27 cellular contexts compared by ENCODE assay signal in genomic region chr10:1116051-1116450, GRCh38. TPM values are rescaled to one million over a fixed set of nuclear protein-coding genes. Genes with fewer than 3 reads are reported as not detected.
A peak's percentile ranks its signal among the peaks of the same experiment; 100 is the strongest.
DNase-seq lines count a peak whose midpoint lies in the region; ATAC-seq and TF ChIP-seq lines count a peak whose summit lies in the region.
"Had no signal": no experiment of that assay in that cellular context is flagged by ENCODE, and none has a peak within 500 bp of the region (broad histone marks: within the 10 kb centered on the region; RNA-seq: fewer than 3 reads in every experiment).

No MANE protein-coding gene starts in this region.

- H3K4me1 Mint-ChIP-seq in T-helper 1 cell treated with Interleukin-12 subunit alpha and Interleukin-12 subunit beta and Interleukin-4 antibody, amounts not matched to agents 30 μg/mL and 1 μg/mL, for 36 hours (ENCODE audit: low read depth) = peaks cover 17% of the 10 kb centered on the region
- H3K4me1 Mint-ChIP-seq in CD4-positive, CD25-positive, alpha-beta regulatory T cell = peaks cover 0 to 54% (median 16%) of the 10 kb centered on the region in 4 donors
- H3K4me1 Mint-ChIP-seq in activated T-helper 1 cell treated with anti-CD3 and anti-CD28 coated beads, Interleukin-12 subunit alpha, Interleukin-12 subunit beta, Interleukin-2, Interleukin-4 antibody, amounts not matched to agents 30 ng/mL and 10 ng/mL and 1 ng/mL, durations not matched to agents 14 hours and 24 hours and 36 hours (ENCODE audit: low read depth) = peaks cover 29% of the 10 kb centered on the region

- no peak overlapping the region for H3K27ac ChIP-seq in CD4-positive, CD25-positive, alpha-beta regulatory T cell (ENCODE audit: insufficient read depth, low read length, poor library complexity, severe bottlenecking)
- H3K27ac ChIP-seq in coronary artery (no peak overlapping the region), psoas muscle (peak overlapping the region; percentile 32)
- H3K27ac ChIP-seq: 22Rv1, left ventricle myocardium inferior, SJSA1, suprapubic skin, uterus had no signal

- H3K4me3 ChIP-seq in CD4-positive, CD25-positive, alpha-beta regulatory T cell (ENCODE audit: low read depth, low read length) = no peak overlapping the region
- H3K4me3 ChIP-seq in coronary artery (no peak overlapping the region), psoas muscle (no peak overlapping the region)
- H3K4me3 ChIP-seq: K562, left ventricle myocardium inferior, SJSA1, suprapubic skin, uterus had no signal

- WGBS in psoas muscle, 3 donors = 94 to 96% (median 95%) methylated on average over 12 of the region's 12 CpGs

- H3K4me1 ChIP-seq in CD4-positive, CD25-positive, alpha-beta regulatory T cell (ENCODE audit: control insufficient read depth, insufficient read depth, low read length, poor library complexity, severe bottlenecking) = peaks cover 2% of the 10 kb centered on the region
- peaks cover 5% of the 10 kb centered on the region for H3K4me1 ChIP-seq in psoas muscle
- H3K4me1 ChIP-seq: SJSA1, suprapubic skin, uterus had no signal

- no peak for ATAC-seq in CD4-positive, CD25-positive, alpha-beta regulatory T cell (ENCODE audit: low read depth in 2 of 2)
- ATAC-seq in psoas muscle = no peak
- ATAC-seq in HG03469 (IDR thresholded peaks at IDR 0.05; ENCODE audit: unreplicated experiment) = no peak
- ATAC-seq: activated CD4-positive, CD25-positive, alpha-beta regulatory T cell treated with anti-CD3 and anti-CD28 coated beads, Interleukin-2, amount 50 U/mL, for 24 hours; K562 had no signal

- H3K27me3 ChIP-seq in CD4-positive, CD25-positive, alpha-beta regulatory T cell (ENCODE audit: control insufficient read depth, insufficient read depth, low read length) = no peaks in the 10 kb centered on the region
- H3K27me3 ChIP-seq in psoas muscle (ENCODE audit: insufficient read depth in 3 of 3, low read length in 2 of 3) = no peaks in the 10 kb centered on the region
- H3K27me3 ChIP-seq: SJSA1, suprapubic skin, uterus had no signal

- no peaks in the 10 kb centered on the region for H3K9me3 ChIP-seq in CD4-positive, CD25-positive, alpha-beta regulatory T cell (ENCODE audit: control insufficient read depth in 2 of 2, low read length in 2 of 2)
- H3K9me3 ChIP-seq in psoas muscle = no peaks in the 10 kb centered on the region
- H3K9me3 ChIP-seq: left ventricle myocardium inferior, SJSA1, suprapubic skin, uterus had no signal

- H3K36me3 Mint-ChIP-seq in T-helper 1 cell treated with Interleukin-12 subunit alpha and Interleukin-12 subunit beta and Interleukin-4 antibody, amounts not matched to agents 30 μg/mL and 1 μg/mL, for 36 hours (ENCODE audit: low read depth) = peaks cover 57% of the 10 kb centered on the region
- H3K36me3 Mint-ChIP-seq in CD4-positive, CD25-positive, alpha-beta regulatory T cell = peaks cover 55% of the 10 kb centered on the region
- H3K36me3 Mint-ChIP-seq in activated T-helper 1 cell treated with anti-CD3 and anti-CD28 coated beads, Interleukin-12 subunit alpha, Interleukin-12 subunit beta, Interleukin-2, Interleukin-4 antibody, amounts not matched to agents 30 ng/mL and 10 ng/mL and 1 ng/mL, durations not matched to agents 14 hours and 24 hours and 36 hours (ENCODE audit: low read depth) = peaks cover 61% of the 10 kb centered on the region

- intact Hi-C loops in psoas muscle (cut with DNase I) = no loop called here
- intact Hi-C loops in activated T-helper 1 cell treated with anti-CD3 and anti-CD28 coated beads, Interleukin-12 subunit alpha, Interleukin-12 subunit beta, Interleukin-2, Interleukin-4 antibody, amounts not matched to agents 30 ng/mL and 10 ng/mL and 1 ng/mL, durations not matched to agents 14 hours and 24 hours and 36 hours (cut with micrococcal nuclease) = loop anchor here (10.0 kb wide), 2 partner anchors 619 to 819 kb away; partner anchors contain the start of gene ADARB2

- TF ChIP-seq CTCF in coronary artery (IDR thresholded peaks at IDR 0.05) (no peak), psoas muscle (IDR thresholded peaks at IDR 0.05) (no peak)

- H3K27me3 Mint-ChIP-seq in T-helper 1 cell treated with Interleukin-12 subunit alpha and Interleukin-12 subunit beta and Interleukin-4 antibody, amounts not matched to agents 30 μg/mL and 1 μg/mL, for 36 hours (ENCODE audit: low read depth) = no peaks in the 10 kb centered on the region
- H3K27me3 Mint-ChIP-seq in CD4-positive, CD25-positive, alpha-beta regulatory T cell = no peaks in the 10 kb centered on the region
- H3K27me3 Mint-ChIP-seq in activated T-helper 1 cell treated with anti-CD3 and anti-CD28 coated beads, Interleukin-12 subunit alpha, Interleukin-12 subunit beta, Interleukin-2, Interleukin-4 antibody, amounts not matched to agents 30 ng/mL and 10 ng/mL and 1 ng/mL, durations not matched to agents 14 hours and 24 hours and 36 hours (ENCODE audit: insufficient read depth) = no peaks in the 10 kb centered on the region
- H3K27me3 Mint-ChIP-seq: CD4-positive, alpha-beta memory T cell; dendritic cell treated with granulocyte-macrophage colony-stimulating factor and Interleukin-4, amounts not matched to agents 40 ng/mL and 50 ng/mL, for 4 days had no signal

- no peak overlapping the region for H3K4me3 Mint-ChIP-seq in T-helper 1 cell treated with Interleukin-12 subunit alpha and Interleukin-12 subunit beta and Interleukin-4 antibody, amounts not matched to agents 30 μg/mL and 1 μg/mL, for 36 hours
- H3K4me3 Mint-ChIP-seq in CD4-positive, CD25-positive, alpha-beta regulatory T cell = no peak overlapping the region
- no peak overlapping the region for H3K4me3 Mint-ChIP-seq in activated T-helper 1 cell treated with anti-CD3 and anti-CD28 coated beads, Interleukin-12 subunit alpha, Interleukin-12 subunit beta, Interleukin-2, Interleukin-4 antibody, amounts not matched to agents 30 ng/mL and 10 ng/mL and 1 ng/mL, durations not matched to agents 14 hours and 24 hours and 36 hours
- H3K4me3 Mint-ChIP-seq: CD4-positive, alpha-beta memory T cell; dendritic cell treated with granulocyte-macrophage colony-stimulating factor and Interleukin-4, amounts not matched to agents 40 ng/mL and 50 ng/mL, for 4 days had no signal

- H3K36me3 ChIP-seq in CD4-positive, CD25-positive, alpha-beta regulatory T cell (ENCODE audit: control insufficient read depth, insufficient read depth, low read length) = peaks cover 77% of the 10 kb centered on the region
- peaks cover 0 to 76% of the 10 kb centered on the region in 2 donors for H3K36me3 ChIP-seq in psoas muscle (ENCODE audit: insufficient read depth in 1 of 2, low read depth in 1 of 2)
- H3K36me3 ChIP-seq: uterus had no signal

- H3K9me3 Mint-ChIP-seq in T-helper 1 cell treated with Interleukin-12 subunit alpha and Interleukin-12 subunit beta and Interleukin-4 antibody, amounts not matched to agents 30 μg/mL and 1 μg/mL, for 36 hours = no peaks in the 10 kb centered on the region
- no peaks in the 10 kb centered on the region for H3K9me3 Mint-ChIP-seq in CD4-positive, CD25-positive, alpha-beta regulatory T cell
- H3K9me3 Mint-ChIP-seq in activated T-helper 1 cell treated with anti-CD3 and anti-CD28 coated beads, Interleukin-12 subunit alpha, Interleukin-12 subunit beta, Interleukin-2, Interleukin-4 antibody, amounts not matched to agents 30 ng/mL and 10 ng/mL and 1 ng/mL, durations not matched to agents 14 hours and 24 hours and 36 hours = no peaks in the 10 kb centered on the region
- H3K9me3 Mint-ChIP-seq: CD4-positive, alpha-beta memory T cell; dendritic cell treated with granulocyte-macrophage colony-stimulating factor and Interleukin-4, amounts not matched to agents 40 ng/mL and 50 ng/mL, for 4 days; immature natural killer cell had no signal

- DNase-seq in T-helper 1 cell (no peak), coronary artery (ENCODE audit: low spot score) (peak; percentile 55), psoas muscle (no peak), dedifferentiated amniotic fluid mesenchymal stem cell (ENCODE audit: extremely low spot score) (no peak)
- no peak for DNase-seq in CD4-positive, CD25-positive, alpha-beta regulatory T cell
- DNase-seq in activated T-helper 1 cell treated with anti-CD3 and anti-CD28 coated beads, Interleukin-12 subunit alpha, Interleukin-12 subunit beta, Interleukin-2, Interleukin-4 antibody, amounts not matched to agents 30 ng/mL and 10 ng/mL and 1 ng/mL, durations not matched to agents 14 hours and 24 hours and 36 hours (ENCODE audit: low spot score) = no peak
- DNase-seq: activated CD4-positive, alpha-beta T cell treated with anti-CD3 and anti-CD28 coated beads, Interleukin-2, amount 50 U/mL, for 48 hours; activated gamma-delta T cell treated with Interleukin-2 at 50 U/mL for 16 hours; amniotic stem cell; CD4-positive, alpha-beta memory T cell; hippocampal formation; immature natural killer cell; left ventricle myocardium inferior; NCI-H1105 treated with DMSO at 0.1 percent for 48 hours; NCI-H2029 treated with DMSO at 0.1 percent for 48 hours; NCI-H526 treated with DMSO at 0.1 percent for 48 hours; occipital lobe; stimulated activated CD4-positive, alpha-beta T cell treated with anti-CD3 and anti-CD28 coated beads, Interleukin-2, amount 100 ng/mL, for 24 hours; uterus had no signal

- peak overlapping the region; percentile 26 for H3K27ac Mint-ChIP-seq in T-helper 1 cell treated with Interleukin-12 subunit alpha and Interleukin-12 subunit beta and Interleukin-4 antibody, amounts not matched to agents 30 μg/mL and 1 μg/mL, for 36 hours
- peak overlapping the region; percentile 85 to 91 (median 86) for H3K27ac Mint-ChIP-seq in CD4-positive, CD25-positive, alpha-beta regulatory T cell
- H3K27ac Mint-ChIP-seq in activated T-helper 1 cell treated with anti-CD3 and anti-CD28 coated beads, Interleukin-12 subunit alpha, Interleukin-12 subunit beta, Interleukin-2, Interleukin-4 antibody, amounts not matched to agents 30 ng/mL and 10 ng/mL and 1 ng/mL, durations not matched to agents 14 hours and 24 hours and 36 hours = no peak overlapping the region
- H3K27ac Mint-ChIP-seq: dendritic cell treated with granulocyte-macrophage colony-stimulating factor and Interleukin-4, amounts not matched to agents 40 ng/mL and 50 ng/mL, for 4 days had no signal

RNA-seq across cellular contexts. Expression of gene WDR37, which starts 59.9 kb away (rescaled TPM):
- 31.6 TPM for total RNA-seq in CD4-positive, CD25-positive, alpha-beta regulatory T cell
- 10 to 100 TPM; 10.6 to 15.0 (median 12.2) TPM for polyA plus RNA-seq in CD4-positive, CD25-positive, alpha-beta regulatory T cell
- total RNA-seq in psoas muscle = 10 to 100 TPM; 17.2 to 28.3 (median 21.4) TPM
- 10 to 100 TPM in 1 of 3 donors, 1 to 10 TPM in 2; 6.8 to 14.1 (median 9.7) TPM for polyA plus RNA-seq in psoas muscle
- 19.9 and 21.1 TPM in 2 replicates for total RNA-seq in activated T-helper 1 cell treated with anti-CD3 and anti-CD28 coated beads, Interleukin-12 subunit alpha, Interleukin-12 subunit beta, Interleukin-2, Interleukin-4 antibody, amounts not matched to agents 30 ng/mL and 10 ng/mL and 1 ng/mL, durations not matched to agents 14 hours and 24 hours and 36 hours
